In genomic region chr7:140661124-140661523, GRCh38 we compare ENCODE assay signal across 17 cellular contexts. TPM values are rescaled to one million over a fixed set of nuclear protein-coding genes. Genes with fewer than 3 reads are reported as not detected.
A peak's percentile ranks its signal among the peaks of the same experiment; 100 is the strongest.
DNase-seq lines count a peak whose midpoint lies in the region; ATAC-seq and TF ChIP-seq lines count a peak whose summit lies in the region.
"Had no signal": no experiment of that assay in that cellular context is flagged by ENCODE, and none has a peak within 500 bp of the region (broad histone marks: within the 10 kb centered on the region; RNA-seq: fewer than 3 reads in every experiment).

No MANE protein-coding gene starts in this region.

- H3K9me3 ChIP-seq in Panc1 (ENCODE audit: control insufficient read depth, insufficient read depth, low read depth, low read length) (no peaks in the 10 kb centered on the region), skeletal muscle satellite cell (replicated peaks; ENCODE audit: low read length) (no peaks in the 10 kb centered on the region)
- H3K9me3 ChIP-seq: prostate gland, vagina had no signal

- TF ChIP-seq CTCF in Panc1 (IDR thresholded peaks at IDR 0.05) = peak; percentile 43
- TF ChIP-seq CTCF in epithelial cell of esophagus (IDR thresholded peaks at IDR 0.05; ENCODE audit: insufficient read depth, low read depth, low read length, missing control alignments) = peak; percentile 36

- ATAC-seq in Panc1 (peak; percentile 75; the same call in 1 of the 2 replicates), HG03432 (IDR thresholded peaks at IDR 0.05; ENCODE audit: unreplicated experiment) (no peak)

- no peaks in the 10 kb centered on the region for H3K4me1 ChIP-seq in Panc1 (ENCODE audit: control insufficient read depth, insufficient read depth, low read length)
- no peaks in the 10 kb centered on the region for H3K4me1 ChIP-seq in skeletal muscle satellite cell (ENCODE audit: control insufficient read depth, insufficient read depth, low read length)

- POLR2A ChIA-PET in Panc1 (lab: Charles Lee) = interaction anchor here (0.7 kb wide), 1 partner anchor 146 kb away, joined by 5 read pairs; no protein-coding TSS in a partner anchor

- no peaks in the 10 kb centered on the region for H3K36me3 ChIP-seq in Panc1 (ENCODE audit: control insufficient read depth, insufficient read depth, low read length)
- H3K36me3 ChIP-seq in skeletal muscle satellite cell (ENCODE audit: insufficient read depth, low read length) = no peaks in the 10 kb centered on the region
- H3K36me3 ChIP-seq: prostate gland, vagina had no signal

- intact Hi-C loops in Panc1 (cut with micrococcal nuclease; ENCODE audit: unreplicated experiment) = no loop called here

- BruUV-seq in Panc1 (replicated peaks; lab: Mats Ljungman, UMichigan) = no TSS peak

- H3K4me2 ChIP-seq in skeletal muscle satellite cell (ENCODE audit: low read length) = peak overlapping the region; percentile 42
- H3K4me2 ChIP-seq: KMS-11 had no signal

- H3K27ac ChIP-seq in Panc1 (ENCODE audit: low read length) = no peak overlapping the region
- H3K27ac ChIP-seq: KMS-11, prostate gland, vagina had no signal

- no peak overlapping the region for H3K9ac ChIP-seq in skeletal muscle satellite cell (ENCODE audit: low read depth, low read length)
- H3K9ac ChIP-seq: KMS-11 had no signal

- CTCF ChIA-PET in Panc1 (lab: Charles Lee) = interaction anchor here (0.6 kb wide), 1 partner anchor 181 kb away, joined by 3 read pairs; no protein-coding TSS in a partner anchor

- DNase-seq in activated effector memory CD4-positive, alpha-beta T cell treated with anti-CD3 and anti-CD28 coated beads, Interleukin-2, amount 50 U/mL, for 16 hours = peak; percentile 3
- DNase-seq in activated effector memory CD4-positive, alpha-beta T cell treated with Interleukin-2 at 50 U/mL for 16 hours = no peak
- DNase-seq in Panc1 (ENCODE audit: low read depth, low spot score) = no peak
- DNase-seq in epithelial cell of esophagus (ENCODE audit: low read depth) = no peak
- DNase-seq in activated CD4-positive, alpha-beta T cell treated with anti-CD3 and anti-CD28 coated beads, Interleukin-2, amount 50 U/mL, for 4 hours = no peak
- DNase-seq in H4 (ENCODE audit: low spot score) = no peak
- DNase-seq: activated CD4-positive, alpha-beta memory T cell treated with anti-CD3 and anti-CD28 coated beads for 36 hours; activated naive CD4-positive, alpha-beta T cell treated with Interleukin-2 at 50 U/mL for 16 hours; stimulated activated CD4-positive, alpha-beta T cell treated with anti-CD3 and anti-CD28 coated beads, Interleukin-2, amount 100 ng/mL, for 24 hours had no signal

- in situ Hi-C loops in Panc1 (cut with HindIII; ENCODE audit: low pct_unique_long_range_greater_than_20kb, low sequenced_read_pairs) = no loop called here

- H3K27me3 ChIP-seq in Panc1 (ENCODE audit: control insufficient read depth, insufficient read depth, low read length) = no peaks in the 10 kb centered on the region; the same call in 1 of the 2 replicates
- peaks cover 14% of the 10 kb centered on the region for H3K27me3 ChIP-seq in skeletal muscle satellite cell (ENCODE audit: control insufficient read depth, insufficient read depth, low read length)
- H3K27me3 ChIP-seq: vagina had no signal

- H3K4me3 ChIP-seq in Panc1 (ENCODE audit: low read depth in 2 of 2, low read length in 2 of 2) = no peak overlapping the region
- H3K4me3 ChIP-seq in epithelial cell of esophagus (ENCODE audit: low read length) = no peak overlapping the region
- H3K4me3 ChIP-seq in skeletal muscle satellite cell (ENCODE audit: low read length) = no peak overlapping the region
- H3K4me3 ChIP-seq: prostate gland, vagina had no signal

RNA-seq across cellular contexts. Expression of gene ADCK2, which starts 11.6 kb away (rescaled TPM):
- 21.6 TPM for total RNA-seq in Panc1 (2021; ENCODE audit: unreplicated experiment)
- 28.6 TPM for polyA plus RNA-seq in Panc1 (2012; ENCODE audit: insufficient read length)
- 18.0 and 25.3 TPM in 2 replicates for total RNA-seq in skeletal muscle satellite cell (2012; rRNA removed)
- total RNA-seq in H4 (2014; rRNA removed; shearing (Covaris generic)) = 14.2 and 22.0 TPM in 2 replicates

RNA-seq across cellular contexts. Expression of gene DENND2A, which starts 20.5 kb away (rescaled TPM):
- total RNA-seq in Panc1 (2021; ENCODE audit: unreplicated experiment) = 1.4 TPM
- 2.3 TPM for polyA plus RNA-seq in Panc1 (2012; ENCODE audit: insufficient read length)
- 0.51 and 2.0 TPM in 2 replicates for total RNA-seq in skeletal muscle satellite cell (2012; rRNA removed)
- total RNA-seq in H4 (2014; rRNA removed; shearing (Covaris generic)) = 0.77 and 1.7 TPM in 2 replicates
- total RNA-seq: activated CD4-positive, alpha-beta memory T cell treated with anti-CD3 and anti-CD28 coated beads for 36 hours; B cell; mononuclear cell; T-helper 1 cell treated with Interleukin-12 subunit alpha and Interleukin-12 subunit beta and Interleukin-4 antibody, amounts not matched to agents 30 ng/mL and 1 ng/mL, for 36 hours had no signal

RNA-seq across cellular contexts. Expression of gene NDUFB2, which starts 35.4 kb away (rescaled TPM):
- total RNA-seq in Panc1 (2021; ENCODE audit: unreplicated experiment) = 246 TPM
- polyA plus RNA-seq in Panc1 (2012; ENCODE audit: insufficient read length) = 265 TPM
- 103 and 111 TPM in 2 replicates for total RNA-seq in skeletal muscle satellite cell (2012; rRNA removed)
- 605 and 629 TPM in 2 replicates for total RNA-seq in H4 (2014; rRNA removed; shearing (Covaris generic))
